In genomic region chr6:144346719-144347446, GRCh38 we compare ENCODE assay signal across 8 cellular contexts.
DNase-seq lines count a peak whose midpoint lies in the region; ATAC-seq and TF ChIP-seq lines count a peak whose summit lies in the region.

No MANE protein-coding gene starts in this region.

- H3K9me3 Mint-ChIP-seq in activated naive CD8-positive, alpha-beta T cell treated with anti-CD3 and anti-CD28 coated beads, Interleukin-2, amount 10 ng/mL, durations not matched to agents 7 days and 5 days: no peaks in the 10 kb centered on the region

- DNase-seq in AG10803 (ENCODE audit: low read depth) (peak; percentile 76), lung microvascular endothelial cell (ENCODE audit: low read depth in 2 of 2) (peak; percentile 83 to 96), NCI-H524 treated with DMSO at 0.1 percent for 48 hours (lab: John Stamatoyannopoulos, UW) (no peak), body of pancreas (no peak), pons (ENCODE audit: low spot score) (no peak)
- no peak for DNase-seq in activated naive CD8-positive, alpha-beta T cell treated with anti-CD3 and anti-CD28 coated beads, Interleukin-2, amount 10 ng/mL, durations not matched to agents 7 days and 5 days

- H3K27me3 ChIP-seq in body of pancreas: no peaks in the 10 kb centered on the region

- H3K4me3 ChIP-seq in AG10803 (ENCODE audit: low read length) (no peak overlapping the region), body of pancreas (no peak overlapping the region)

- peak overlapping the region in 1 of 4 donors; percentile 26 for H3K27ac ChIP-seq in body of pancreas

- H3K36me3 Mint-ChIP-seq in activated naive CD8-positive, alpha-beta T cell treated with anti-CD3 and anti-CD28 coated beads, Interleukin-2, amount 10 ng/mL, durations not matched to agents 7 days and 5 days: peaks cover 14% of the 10 kb centered on the region

- no peak for TF ChIP-seq POLR2A in body of pancreas (IDR thresholded peaks at IDR 0.05)

- H3K9me3 ChIP-seq in body of pancreas: no peaks in the 10 kb centered on the region

- intact Hi-C loops in body of pancreas (cut with DNase I): no loop called here

- no peaks in the 10 kb centered on the region for H3K27me3 Mint-ChIP-seq in activated naive CD8-positive, alpha-beta T cell treated with anti-CD3 and anti-CD28 coated beads, Interleukin-2, amount 10 ng/mL, durations not matched to agents 7 days and 5 days

- peak overlapping the region; percentile 86 for H3K27ac Mint-ChIP-seq in activated naive CD8-positive, alpha-beta T cell treated with anti-CD3 and anti-CD28 coated beads, Interleukin-2, amount 10 ng/mL, durations not matched to agents 7 days and 5 days

- 72 to 84% methylated on average over 11 of the region's 11 CpGs for WGBS in body of pancreas, 2 donors

- TF ChIP-seq CTCF in AG10803 (conservative IDR thresholded peaks at IDR 0.05; ENCODE audit: low read length): no peak
- TF ChIP-seq CTCF in body of pancreas (IDR thresholded peaks at IDR 0.05): no peak

- H3K4me3 Mint-ChIP-seq in activated naive CD8-positive, alpha-beta T cell treated with anti-CD3 and anti-CD28 coated beads, Interleukin-2, amount 10 ng/mL, durations not matched to agents 7 days and 5 days: peak overlapping the region; percentile 75

- POLR2A ChIA-PET in activated naive CD8-positive, alpha-beta T cell treated with anti-CD3 and anti-CD28 coated beads, Interleukin-2, amount 10 ng/mL, durations not matched to agents 7 days and 5 days (lab: Charles Lee): interaction anchor here (1.1 kb wide), 1 partner anchor 13 kb away, joined by 3 read pairs; no protein-coding TSS in a partner anchor

- peaks cover 61% of the 10 kb centered on the region for H3K4me1 Mint-ChIP-seq in activated naive CD8-positive, alpha-beta T cell treated with anti-CD3 and anti-CD28 coated beads, Interleukin-2, amount 10 ng/mL, durations not matched to agents 7 days and 5 days

- peaks cover 66% of the 10 kb centered on the region for H3K4me1 ChIP-seq in body of pancreas

- peak; percentile 33 for ATAC-seq in HG02870 (IDR thresholded peaks at IDR 0.05; ENCODE audit: unreplicated experiment)
- no peak for ATAC-seq in activated naive CD8-positive, alpha-beta T cell treated with anti-CD3 and anti-CD28 coated beads, Interleukin-2, amount 10 ng/mL, durations not matched to agents 7 days and 5 days (ENCODE audit: low read depth)
- no peak for ATAC-seq in body of pancreas
- no peak for ATAC-seq in GM21381 (IDR thresholded peaks at IDR 0.05; ENCODE audit: unreplicated experiment)

- no peaks in the 10 kb centered on the region for H3K36me3 ChIP-seq in body of pancreas (replicated peaks in 1 of 2; ENCODE audit: insufficient read depth in 1 of 2, low read depth in 2 of 2)

Comparison
In these comparisons a context has a peak if more than half of its experiments do, and no peak if none do; other contexts are left out.
1. DNase-seq: peak in AG10803 (single experiment) and lung microvascular endothelial cell (2 of 2); none in activated naive CD8-positive, alpha-beta T cell treated with anti-CD3 and anti-CD28 coated beads, Interleukin-2, amount 10 ng/mL, durations not matched to agents 7 days and 5 days (single experiment), NCI-H524 treated with DMSO at 0.1 percent for 48 hours (single experiment), body of pancreas (0 of 4) and pons (single experiment).